ENCODE assay signal across 16 cellular contexts in the genomic region with DNA sequence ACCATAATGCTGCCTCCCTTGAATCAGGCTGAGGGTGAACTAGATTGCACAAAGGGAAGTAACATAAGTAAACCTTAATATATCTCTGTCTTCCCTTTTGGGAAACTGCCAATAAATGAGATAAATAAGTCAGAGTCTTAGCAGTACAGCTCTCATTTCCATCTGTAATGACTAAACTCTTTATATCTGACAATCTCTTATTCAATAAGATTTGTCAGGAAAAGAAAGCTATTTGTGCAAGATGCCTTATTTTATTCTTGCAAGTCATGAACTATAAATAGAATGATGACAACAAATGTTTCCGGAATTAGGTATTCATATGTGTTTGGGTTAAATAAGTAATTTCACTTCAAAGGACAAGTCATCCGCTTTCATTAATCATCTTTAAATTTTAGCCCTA.
DNase-seq lines count a peak whose midpoint lies in the region; ATAC-seq lines count a peak whose summit lies in the region.
"Had no signal": no experiment of that assay in that cellular context is flagged by ENCODE, and none has a peak within 500 bp of the region (broad histone marks: within the 10 kb centered on the region; RNA-seq: fewer than 3 reads in every experiment).

No MANE protein-coding gene starts in this region.

- H3K4me3 ChIP-seq in skeletal muscle cell (ENCODE audit: low read depth, low read length): no peak overlapping the region
- H3K4me3 ChIP-seq: adrenal gland, breast epithelium had no signal

- intact Hi-C loops in left colon (cut with DNase I, micrococcal nuclease): no loop called here

- DNase-seq in ELR (ENCODE audit: low read depth) (peak; percentile 4), NCI-H226 (peak; percentile 65), amniotic epithelial cell (ENCODE audit: low read depth) (peak; percentile 3), skeletal muscle cell (ENCODE audit: low read depth) (peak; percentile 24), SHP77 treated with DMSO at 0.1 percent for 48 hours (lab: John Stamatoyannopoulos, UW) (no peak), left colon (no peak)
- DNase-seq: activated CD4-positive, alpha-beta T cell treated with anti-CD3 and anti-CD28 coated beads, Interleukin-2, amount 10 ng/mL, durations not matched to agents 7 days and 5 days; activated CD8-positive, alpha-beta memory T cell treated with anti-CD3 and anti-CD28 coated beads, Interleukin-2, amount 50 U/mL, for 48 hours; activated effector memory CD4-positive, alpha-beta T cell treated with anti-CD3 and anti-CD28 coated beads, Interleukin-2, amount 50 U/mL, for 16 hours; adrenal gland; foreskin keratinocyte; mammary epithelial cell; NCI-H1092; NCI-H2029 had no signal

- ATAC-seq in left colon (no peak), HG02623 (IDR thresholded peaks at IDR 0.05; ENCODE audit: unreplicated experiment) (no peak)
- ATAC-seq: foreskin keratinocyte had no signal

Comparison
In these comparisons a context has a peak if more than half of its experiments do, and no peak if none do; other contexts are left out.
1. DNase-seq: peak in ELR (single experiment), NCI-H226 (single experiment), amniotic epithelial cell (single experiment) and skeletal muscle cell (single experiment); none in SHP77 treated with DMSO at 0.1 percent for 48 hours (single experiment) and left colon (0 of 2).